Comparison of ENCODE assay signal across 27 cellular contexts in genomic region chr4:3623106-3623505, GRCh38.
"Had no signal": no experiment of that assay in that cellular context is flagged by ENCODE, and none has a peak within 500 bp of the region (broad histone marks: within the 10 kb centered on the region; RNA-seq: fewer than 3 reads in every experiment).

No MANE protein-coding gene starts in this region.

- H3K4me1 ChIP-seq: heart left ventricle, left lung, lower lobe of right lung, pancreas, psoas muscle, sigmoid colon, stomach, testis, transverse colon, upper lobe of left lung, uterus had no signal

- ATAC-seq: heart left ventricle; left colon; left lung; lower lobe of right lung; naive thymus-derived CD8-positive, alpha-beta T cell; pancreas; psoas muscle; stimulated activated memory B cell treated with anti-CD40 and anti-IgM and Interleukin-4, amounts not matched to agents 10 μg/mL and 1 μg/mL and 100 μg/mL, for 72 hours had no signal

- H3K9me3 ChIP-seq: left lung, lower lobe of right lung, pancreas, psoas muscle, sigmoid colon, stomach, testis, thyroid gland, transverse colon, upper lobe of left lung, uterus had no signal

- H3K27ac ChIP-seq: heart left ventricle, left lung, lower lobe of right lung, pancreas, psoas muscle, sigmoid colon, stomach, testis, thyroid gland, transverse colon, upper lobe of left lung, uterus had no signal

- FAIRE-seq: islet of Langerhans, kidney, pancreas, small intestine had no signal

- DNase-seq: hypothalamus; immature natural killer cell; kidney; left colon; mammary epithelial cell; mesenchymal stem cell; naive thymus-derived CD8-positive, alpha-beta T cell; sigmoid colon; small intestine; stimulated activated CD4-positive, alpha-beta T cell treated with anti-CD3 and anti-CD28 coated beads, Interleukin-1b, Interleukin-23, amount 100 ng/mL, for 48 hours; stimulated activated CD4-positive, alpha-beta T cell treated with anti-CD3 and anti-CD28 coated beads, Interleukin-2, amount 100 ng/mL, for 48 hours; stimulated activated CD4-positive, alpha-beta T cell treated with anti-CD3 and anti-CD28 coated beads, Interleukin-4, amount 100 ng/mL, for 4 hours; stimulated activated CD8-positive, alpha-beta memory T cell treated with anti-CD3 and anti-CD28 coated beads, Interleukin-4, amount 100 ng/mL, for 48 hours; stimulated activated naive CD4-positive, alpha-beta T cell treated with Interleukin-2 at 50 U/mL for 16 hours; stomach; testis; thyroid gland; transverse colon; uterus had no signal

- H3K4me3 ChIP-seq: heart left ventricle, left lung, lower lobe of right lung, pancreas, psoas muscle, sigmoid colon, stomach, testis, thyroid gland, transverse colon, upper lobe of left lung, uterus had no signal

- H3K27me3 ChIP-seq: pancreas, testis, thyroid gland, upper lobe of left lung, uterus had no signal

- H3K27ac Mint-ChIP-seq: immature natural killer cell; naive thymus-derived CD8-positive, alpha-beta T cell; stimulated activated memory B cell treated with anti-CD40 and anti-IgM and Interleukin-4, amounts not matched to agents 10 μg/mL and 1 μg/mL and 100 μg/mL, for 72 hours had no signal

- H3K36me3 ChIP-seq: heart left ventricle, left lung, lower lobe of right lung, pancreas, sigmoid colon, stomach, thyroid gland, transverse colon, upper lobe of left lung, uterus had no signal

- H3K4me3 Mint-ChIP-seq: immature natural killer cell; naive thymus-derived CD8-positive, alpha-beta T cell; stimulated activated memory B cell treated with anti-CD40 and anti-IgM and Interleukin-4, amounts not matched to agents 10 μg/mL and 1 μg/mL and 100 μg/mL, for 72 hours had no signal

- H3K36me3 Mint-ChIP-seq: immature natural killer cell; stimulated activated memory B cell treated with anti-CD40 and anti-IgM and Interleukin-4, amounts not matched to agents 10 μg/mL and 1 μg/mL and 100 μg/mL, for 72 hours had no signal

- H3K9me3 Mint-ChIP-seq: immature natural killer cell had no signal
